8 cellular contexts compared by ENCODE assay signal in genomic region chr1:155261888-155262673, GRCh38.
A peak's percentile ranks its signal among the peaks of the same experiment; 100 is the strongest.
DNase-seq lines count a peak whose midpoint lies in the region; ATAC-seq and TF ChIP-seq lines count a peak whose summit lies in the region.

TSS of gene SCAMP3 (minus strand) at chr1:155262360. CDS start at chr1:155262151, 209 bp downstream.

- peaks cover 34% of the 10 kb centered on the region for H3K4me1 Mint-ChIP-seq in central memory CD8-positive, alpha-beta T cell

- H3K4me3 ChIP-seq in AG09309 (ENCODE audit: control insufficient read depth, low read depth, low read length): peak within 1 kb of the TSS; percentile 81

- TF ChIP-seq CTCF in AG09309 (IDR thresholded peaks at IDR 0.05; ENCODE audit: control insufficient read depth, insufficient read depth, low read depth, low read length, missing control alignments): no peak

- H3K4me3 Mint-ChIP-seq in central memory CD8-positive, alpha-beta T cell: peak within 1 kb of the TSS; percentile 93

- peak within 1 kb of the TSS; percentile 91 for H3K27ac Mint-ChIP-seq in central memory CD8-positive, alpha-beta T cell (ENCODE audit: low read depth)

- ATAC-seq in GM19025 (IDR thresholded peaks at IDR 0.05; ENCODE audit: low read depth, unreplicated experiment) (peak; percentile 91), HG03342 (IDR thresholded peaks at IDR 0.05; ENCODE audit: unreplicated experiment) (peak; percentile 88)
- ATAC-seq in central memory CD8-positive, alpha-beta T cell (replicated peaks; ENCODE audit: extremely low read depth, poor library complexity, severe bottlenecking): peak; percentile 99

- peaks cover 56% of the 10 kb centered on the region for H3K36me3 Mint-ChIP-seq in central memory CD8-positive, alpha-beta T cell (ENCODE audit: insufficient read depth)

- no peaks in the 10 kb centered on the region for H3K9me3 Mint-ChIP-seq in central memory CD8-positive, alpha-beta T cell

- peak; percentile 92 for DNase-seq in AG09309 (ENCODE audit: low read depth)
- peak; percentile 98 for DNase-seq in NCI-H446 (lab: John Stamatoyannopoulos, UW)
- peak; percentile 82 for DNase-seq in activated CD4-positive, CD25-positive, alpha-beta regulatory T cell treated with anti-CD3 and anti-CD28 coated beads, Interleukin-2, amount 50 U/mL, for 16 hours (ENCODE audit: low read depth, low spot score)
- peak; percentile 59 to 70 for DNase-seq in central memory CD8-positive, alpha-beta T cell (ENCODE audit: low spot score in 2 of 2)
- peak; percentile 99 for DNase-seq in islet precursor cell
- DNase-seq in stimulated activated CD4-positive, alpha-beta T cell treated with anti-CD3 and anti-CD28 coated beads, Interleukin-12 subunit alpha, Interleukin-12 subunit beta, amount 100 ng/mL, for 48 hours (ENCODE audit: low read depth in 2 of 3, low spot score in 1 of 3): peak; percentile 79 to 86 (median 79)

- no peaks in the 10 kb centered on the region for H3K27me3 Mint-ChIP-seq in central memory CD8-positive, alpha-beta T cell

Comparison
In these comparisons a context has a peak if more than half of its experiments do, and no peak if none do; other contexts are left out.
1. Peak in every context shown above with its lines: DNase-seq, ATAC-seq and H3K4me3 ChIP-seq.